ENCODE assay signal across 14 cellular contexts in genomic region chr12:87428701-87429277, GRCh38.
A peak's percentile ranks its signal among the peaks of the same experiment; 100 is the strongest.
DNase-seq lines count a peak whose midpoint lies in the region; ATAC-seq lines count a peak whose summit lies in the region.
"Had no signal": no experiment of that assay in that cellular context is flagged by ENCODE, and none has a peak within 500 bp of the region (broad histone marks: within the 10 kb centered on the region; RNA-seq: fewer than 3 reads in every experiment).

No MANE protein-coding gene starts in this region.

- ATAC-seq in GM18520 (IDR thresholded peaks at IDR 0.05; ENCODE audit: unreplicated experiment) (no peak), HG03439 (IDR thresholded peaks at IDR 0.05; ENCODE audit: unreplicated experiment) (no peak)
- ATAC-seq: activated CD4-positive, CD25-positive, alpha-beta regulatory T cell treated with anti-CD3 and anti-CD28 coated beads, Interleukin-2, amount 50 U/mL, for 24 hours had no signal

- DNase-seq in HCEC 1CT (peak; percentile 55), amniotic epithelial cell (ENCODE audit: low read depth) (peak; percentile 54), fibroblast of peridontal ligament (ENCODE audit: extremely low read depth) (peak; percentile 58), putamen (ENCODE audit: low spot score) (peak; percentile 2), LoVo (ENCODE audit: low spot score) (no peak), SW 1271 (lab: John Stamatoyannopoulos, UW) (no peak)
- DNase-seq: activated T-cell treated with anti-CD3 and anti-CD28 coated beads, Interleukin-2, amount 50 U/mL, for 1 hour; kidney glomerular epithelial cell; NCI-H2171; stimulated activated CD4-positive, alpha-beta T cell treated with anti-CD3 and anti-CD28 coated beads, Interleukin-1b, Interleukin-23, amount 100 ng/mL, for 48 hours; stimulated activated CD8-positive, alpha-beta memory T cell treated with anti-CD3 and anti-CD28 coated beads, Interleukin-4, amount 100 ng/mL, for 48 hours had no signal

Comparison
In these comparisons a context has a peak if more than half of its experiments do, and no peak if none do; other contexts are left out.
1. DNase-seq: peak in HCEC 1CT (single experiment), amniotic epithelial cell (single experiment), fibroblast of peridontal ligament (single experiment) and putamen (single experiment); none in LoVo (single experiment) and SW 1271 (0 of 2).